In the genomic region with DNA sequence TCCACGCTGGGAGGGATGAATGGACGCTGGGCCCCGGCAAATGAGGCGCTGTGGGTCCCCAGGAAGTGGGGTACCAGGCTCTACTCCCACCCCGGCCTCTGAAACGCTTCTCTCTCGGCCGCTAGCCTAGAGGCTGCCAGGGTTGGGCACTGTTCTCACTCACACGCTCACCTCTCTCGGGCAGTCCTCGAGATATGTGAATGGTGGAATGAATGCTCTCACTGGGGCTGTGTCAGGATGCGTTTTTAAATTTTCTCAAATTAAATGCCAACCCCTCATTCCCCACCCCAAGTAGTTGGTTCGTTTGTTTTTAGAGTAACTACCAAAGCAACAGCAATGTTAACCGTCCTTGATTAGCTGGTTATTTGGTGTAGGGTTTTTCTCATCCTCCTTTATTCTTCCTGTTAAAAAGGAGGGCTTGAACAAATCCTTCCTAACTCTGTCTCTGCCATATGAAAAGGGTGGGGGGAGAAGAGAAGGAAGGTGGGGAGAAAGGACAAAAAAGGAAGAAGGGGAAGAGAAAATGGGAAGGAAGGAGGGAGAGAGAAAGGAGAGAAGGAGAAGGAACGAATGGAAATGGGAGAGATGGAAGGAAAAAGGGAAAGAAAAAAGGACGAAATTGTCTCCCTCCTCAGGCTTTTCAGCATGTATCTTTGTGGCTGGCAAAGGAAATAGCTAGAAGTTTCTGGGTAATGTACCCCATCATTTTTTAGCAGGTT, we compare ENCODE assay signal across 8 cellular contexts. TPM values are rescaled to one million over a fixed set of nuclear protein-coding genes. Genes with fewer than 3 reads are reported as not detected.
DNase-seq lines count a peak whose midpoint lies in the region; ATAC-seq and TF ChIP-seq lines count a peak whose summit lies in the region.

No MANE protein-coding gene starts in this region.

- DNase-seq in cardiac muscle cell (ENCODE audit: low read depth in 1 of 2, low spot score in 1 of 2) (no peak), Right ventricle myocardium inferior (ENCODE audit: missing footprints) (no peak)
- DNase-seq in stimulated activated CD4-positive, alpha-beta T cell treated with anti-CD3 and anti-CD28 coated beads, Interleukin-4, amount 100 ng/mL, for 1 hour, result no peak

- H3K9ac ChIP-seq in Loucy (ENCODE audit: low read depth, low read length, poor library complexity, severe bottlenecking), result peak overlapping the region; percentile 80
- H3K9ac ChIP-seq in rectal smooth muscle tissue (ENCODE audit: low read length), result peak overlapping the region; percentile 16

- intact Hi-C loops in Right ventricle myocardium inferior (cut with DNase I), result loop anchor here (2.0 to 10.0 kb wide), 3 partner anchors 50 to 676 kb away; no protein-coding TSS in a partner anchor

- H3F3A ChIP-seq in Loucy (ENCODE audit: low read depth), result no peaks in the 10 kb centered on the region

- H3K27me3 ChIP-seq in cardiac muscle cell, result peaks cover 97% of the 10 kb centered on the region
- H3K27me3 ChIP-seq in Loucy (ENCODE audit: insufficient read depth, low read length, poor library complexity, severe bottlenecking), result no peaks in the 10 kb centered on the region
- peaks cover 11 to 25% of the 10 kb centered on the region in 2 donors for H3K27me3 ChIP-seq in esophagus (ENCODE audit: control insufficient read depth in 1 of 2, insufficient read depth in 2 of 2, low read length in 2 of 2)
- H3K27me3 ChIP-seq in rectal smooth muscle tissue (ENCODE audit: control insufficient read depth, insufficient read depth, low read length), result peaks cover 28% of the 10 kb centered on the region

- peak overlapping the region; percentile 36; the same call in 1 of the 2 replicates for H2AFZ ChIP-seq in Loucy (ENCODE audit: low read length)

- H3K4me2 ChIP-seq in Loucy (ENCODE audit: low read depth, low read length, poor library complexity, severe bottlenecking), result peak overlapping the region; percentile 99

- no peak for TF ChIP-seq CTCF in cardiac muscle cell (IDR thresholded peaks at IDR 0.05; ENCODE audit: low read depth, low read length)
- no peak for TF ChIP-seq CTCF in Loucy (conservative IDR thresholded peaks at IDR 0.05; ENCODE audit: low read length)

- H4K20me1 ChIP-seq in Loucy (ENCODE audit: insufficient read depth, low read length, poor library complexity, severe bottlenecking), result no peaks in the 10 kb centered on the region

- H3K9me2 ChIP-seq in Loucy (replicated peaks; ENCODE audit: low read depth, low read length), result no peaks in the 10 kb centered on the region

- peak overlapping the region; percentile 21 for H3K4me3 ChIP-seq in cardiac muscle cell
- peak overlapping the region; percentile 92 for H3K4me3 ChIP-seq in Loucy (ENCODE audit: low read length, poor library complexity, severe bottlenecking)
- peak overlapping the region; percentile 25 to 50 for H3K4me3 ChIP-seq in esophagus (ENCODE audit: low read depth in 1 of 2, low read length in 2 of 2)
- peak overlapping the region; percentile 74 for H3K4me3 ChIP-seq in rectal smooth muscle tissue (ENCODE audit: low read length)

- H3K79me2 ChIP-seq in Loucy (ENCODE audit: insufficient read depth, low read length), result peaks cover 47% of the 10 kb centered on the region

- no peaks in the 10 kb centered on the region for H3K4me1 ChIP-seq in cardiac muscle cell (ENCODE audit: low read depth)
- H3K4me1 ChIP-seq in Loucy (ENCODE audit: insufficient read depth, low read length, poor library complexity, severe bottlenecking), result peaks cover 26% of the 10 kb centered on the region
- peaks cover 3 to 8% of the 10 kb centered on the region in 2 donors for H3K4me1 ChIP-seq in esophagus (ENCODE audit: control insufficient read depth in 2 of 2, insufficient read depth in 2 of 2, low read length in 1 of 2)
- H3K4me1 ChIP-seq in rectal smooth muscle tissue (ENCODE audit: control insufficient read depth, insufficient read depth, low read length), result no peaks in the 10 kb centered on the region

- H3K36me3 ChIP-seq in cardiac muscle cell (no peaks in the 10 kb centered on the region), Loucy (ENCODE audit: insufficient read depth, low read length) (no peaks in the 10 kb centered on the region), esophagus (ENCODE audit: control insufficient read depth in 2 of 2, insufficient read depth in 2 of 2, low read length in 1 of 2) (no peaks in the 10 kb centered on the region), rectal smooth muscle tissue (ENCODE audit: control insufficient read depth, insufficient read depth, low read length) (no peaks in the 10 kb centered on the region)

- H3K27ac ChIP-seq in cardiac muscle cell (no peak overlapping the region), esophagus (ENCODE audit: low read depth in 2 of 2, low read length in 1 of 2) (peak overlapping the region; percentile 48 to 59), rectal smooth muscle tissue (ENCODE audit: low read depth, low read length) (peak overlapping the region; percentile 67)

- WGBS in esophagus, 2 donors, result 14 to 15% methylated on average over 16 of the region's 16 CpGs

- no peaks in the 10 kb centered on the region for H3K9me3 ChIP-seq in cardiac muscle cell (ENCODE audit: low read depth)
- no peaks in the 10 kb centered on the region for H3K9me3 ChIP-seq in Loucy (ENCODE audit: insufficient read depth, low read depth, low read length)
- H3K9me3 ChIP-seq in esophagus (ENCODE audit: control insufficient read depth in 2 of 2, insufficient read depth in 1 of 2, low read depth in 1 of 2, low read length in 1 of 2), result no peaks in the 10 kb centered on the region

- ATAC-seq in Right ventricle myocardium inferior (no peak), HG03097 (IDR thresholded peaks at IDR 0.05; ENCODE audit: low FRiP score, unreplicated experiment) (no peak), GM18519 (IDR thresholded peaks at IDR 0.05; ENCODE audit: low FRiP score, unreplicated experiment) (no peak)

RNA-seq across cellular contexts. Expression of a gene that starts 1.4 kb away (rescaled TPM):
- total RNA-seq in cardiac muscle cell, result 0.06 and 0.46 TPM in 2 replicates
- polyA plus RNA-seq in cardiac muscle cell, result 0.46 TPM in 1 of 2 replicates, not detected in the other
- total RNA-seq in Right ventricle myocardium inferior, result 17.1 TPM
- 1 to 10 TPM in 1 of 2 donors, under 1 TPM in 1; 0.79 to 1.3 TPM for polyA plus RNA-seq in esophagus

Comparison
In these comparisons a context has a peak if more than half of its experiments do, and no peak if none do; other contexts are left out.
1. RNA of a gene that starts 1.4 kb away (total RNA-seq): 17.1 TPM in Right ventricle myocardium inferior (single experiment); 0.06 to 0.46 TPM in cardiac muscle cell; every median in the first group is over 10 times any median in the second.
2. H3K4me3 ChIP-seq: peak in every context shown above with its lines; median percentile 92 in Loucy; 74 in rectal smooth muscle tissue; 38 in esophagus; 21 in cardiac muscle cell.